Comparison of ENCODE assay signal across 1 cellular context in genomic region chr9:109705515-109705914, GRCh38.
TF ChIP-seq lines count a peak whose summit lies in the region.

No MANE protein-coding gene starts in this region.

TF ChIP-seq in H1, 55 proteins besides CTCF, POLR2A, EP300 and RAD21 (continued from another document):
- TF ChIP-seq HDAC6 (IDR thresholded peaks at IDR 0.05; ENCODE audit: low read depth, low read length), result no peak
